In genomic region chr18:35241523-35241804, GRCh38 we compare ENCODE assay signal across 8 cellular contexts. TPM values are rescaled to one million over a fixed set of nuclear protein-coding genes. Genes with fewer than 3 reads are reported as not detected.
A peak's percentile ranks its signal among the peaks of the same experiment; 100 is the strongest.
DNase-seq lines count a peak whose midpoint lies in the region; ATAC-seq and TF ChIP-seq lines count a peak whose summit lies in the region.

No MANE protein-coding gene starts in this region.

- DNase-seq in NCI-H2227 treated with DMSO at 0.1 percent for 48 hours (lab: John Stamatoyannopoulos, UW): peak; percentile 48
- DNase-seq in effector memory CD8-positive, alpha-beta T cell: no peak
- DNase-seq in osteocyte (ENCODE audit: extremely low spot score, unreplicated experiment): no peak
- no peak for DNase-seq in NOMO-1 treated with dmso at 0.1 percent for 144 hours (lab: John Stamatoyannopoulos, UW; ENCODE audit: unreplicated experiment)
- DNase-seq in omental fat pad (ENCODE audit: low spot score): no peak

- no peak for ATAC-seq in effector memory CD8-positive, alpha-beta T cell (replicated peaks)
- no peak for ATAC-seq in omental fat pad (ENCODE audit: low FRiP score)
- ATAC-seq in HG03280 (IDR thresholded peaks at IDR 0.05; ENCODE audit: unreplicated experiment): no peak
- no peak for ATAC-seq in GM21786 (IDR thresholded peaks at IDR 0.05; ENCODE audit: unreplicated experiment)

- no peaks in the 10 kb centered on the region for H3K4me1 ChIP-seq in ES-I3 (ENCODE audit: insufficient read depth, low read length)

- peaks cover 4% of the 10 kb centered on the region; the same call in 1 of the 2 replicates for H3K9me3 ChIP-seq in ES-I3 (ENCODE audit: control insufficient read depth, insufficient read depth, low read length)

- H3K36me3 ChIP-seq in ES-I3 (ENCODE audit: insufficient read depth, low read length): peaks cover 42% of the 10 kb centered on the region

- H3K9me3 Mint-ChIP-seq in effector memory CD8-positive, alpha-beta T cell: peaks cover 0 to 2% of the 10 kb centered on the region in 2 donors
- peaks cover 29% of the 10 kb centered on the region for H3K9me3 Mint-ChIP-seq in osteocyte (ENCODE audit: unreplicated experiment)

- peak overlapping the region; percentile 98 to 99 for H3K4me3 Mint-ChIP-seq in effector memory CD8-positive, alpha-beta T cell
- peak overlapping the region; percentile 88 for H3K4me3 Mint-ChIP-seq in osteocyte (ENCODE audit: unreplicated experiment)

- H3K27me3 Mint-ChIP-seq in effector memory CD8-positive, alpha-beta T cell: no peaks in the 10 kb centered on the region
- H3K27me3 Mint-ChIP-seq in osteocyte (ENCODE audit: unreplicated experiment): no peaks in the 10 kb centered on the region

- peaks cover 43% of the 10 kb centered on the region for H3K36me3 Mint-ChIP-seq in effector memory CD8-positive, alpha-beta T cell (ENCODE audit: insufficient read depth)
- peaks cover 44% of the 10 kb centered on the region for H3K36me3 Mint-ChIP-seq in osteocyte (ENCODE audit: unreplicated experiment)

- H3K4me1 Mint-ChIP-seq in effector memory CD8-positive, alpha-beta T cell (ENCODE audit: low read depth in 2 of 2): peaks cover 5 to 17% of the 10 kb centered on the region in 2 donors
- H3K4me1 Mint-ChIP-seq in osteocyte (ENCODE audit: unreplicated experiment): peaks cover 6% of the 10 kb centered on the region

- TF ChIP-seq CTCF in osteocyte (IDR thresholded peaks at IDR 0.05): no peak
- TF ChIP-seq CTCF in omental fat pad (IDR thresholded peaks at IDR 0.05): no peak

- H3K9ac ChIP-seq in ES-I3 (ENCODE audit: low read depth, low read length): peak overlapping the region; percentile 92

- peak overlapping the region; percentile 99 to 100 for H3K27ac Mint-ChIP-seq in effector memory CD8-positive, alpha-beta T cell
- H3K27ac Mint-ChIP-seq in osteocyte (ENCODE audit: unreplicated experiment): peak overlapping the region; percentile 100

RNA-seq across cellular contexts. Expression of gene ZNF397, which starts 0.6 kb away (rescaled TPM):
- total RNA-seq in osteocyte (23.9 and 24.5 TPM in 2 replicates), omental fat pad (10 to 100 TPM; 15.9 to 33.9 (median 22.8) TPM)

RNA-seq across cellular contexts. Expression of gene ZSCAN30, which starts 48.6 kb away (rescaled TPM):
- 12.8 and 15.0 TPM in 2 replicates for total RNA-seq in osteocyte
- 10 to 100 TPM in 3 of 4 donors, 1 to 10 TPM in 1; 9.5 to 14.0 (median 13.6) TPM for total RNA-seq in omental fat pad
